In the genomic region with DNA sequence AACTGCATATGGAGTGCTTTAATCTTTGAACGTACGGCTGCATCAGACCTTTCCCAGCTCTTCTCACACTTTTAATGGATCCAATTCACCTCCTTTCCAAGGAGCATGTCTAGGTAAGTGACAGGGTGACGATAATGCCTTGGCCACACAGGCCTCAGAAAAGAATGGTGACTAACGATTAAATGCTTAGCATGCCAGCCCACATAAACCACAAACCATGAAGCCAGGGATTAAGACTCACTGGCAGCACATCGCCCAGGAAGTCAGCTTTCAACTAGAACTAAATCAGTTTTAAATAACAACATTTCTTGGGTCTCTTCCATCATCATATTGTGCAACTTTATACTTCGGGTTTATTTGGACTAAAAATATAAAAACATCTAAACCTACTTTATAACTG, we compare ENCODE assay signal across 8 cellular contexts. TPM values are rescaled to one million over a fixed set of nuclear protein-coding genes. Genes with fewer than 3 reads are reported as not detected.
DNase-seq lines count a peak whose midpoint lies in the region; ATAC-seq and TF ChIP-seq lines count a peak whose summit lies in the region.

No MANE protein-coding gene starts in this region.

- WGBS in sigmoid colon, 2 donors: 42 to 56% methylated on average over 6 of the region's 6 CpGs

- peak overlapping the region in 3 of 4 donors; percentile 10 to 41 (median 39) for H3K27ac ChIP-seq in sigmoid colon

- no peaks in the 10 kb centered on the region for H3K9me3 ChIP-seq in sigmoid colon

- no peaks in the 10 kb centered on the region for H3K27me3 ChIP-seq in sigmoid colon

- DNase-seq in GDM1 (lab: John Stamatoyannopoulos, UW) (peak; percentile 51), SIG-M5 treated with dmso at 0.1 percent for 504 hours (lab: John Stamatoyannopoulos, UW; ENCODE audit: unreplicated experiment) (peak; percentile 51), sigmoid colon (no peak), cortex of kidney (lab: John Stamatoyannopoulos, UW) (no peak), NCI-H2227 (lab: John Stamatoyannopoulos, UW; ENCODE audit: unreplicated experiment) (no peak)
- peak; percentile 9 for DNase-seq in central memory CD4-positive, alpha-beta T cell

- no peak overlapping the region for H3K4me3 ChIP-seq in sigmoid colon

- TF ChIP-seq POLR2A in sigmoid colon (IDR thresholded peaks at IDR 0.05): no peak

- no peak for ATAC-seq in GM19463 (IDR thresholded peaks at IDR 0.05; ENCODE audit: unreplicated experiment)
- ATAC-seq in GM21447 (IDR thresholded peaks at IDR 0.05; ENCODE audit: unreplicated experiment): no peak

- no peak for TF ChIP-seq CTCF in sigmoid colon (IDR thresholded peaks at IDR 0.05)

- intact Hi-C loops in sigmoid colon (cut with DNase I): no loop called here

- TF ChIP-seq EP300 in sigmoid colon (IDR thresholded peaks at IDR 0.05): no peak

- H3K36me3 ChIP-seq in sigmoid colon: no peaks in the 10 kb centered on the region

- no peaks in the 10 kb centered on the region for H3K4me1 ChIP-seq in sigmoid colon

RNA-seq across cellular contexts. Expression of a gene that starts 28.7 kb away (rescaled TPM):
- total RNA-seq in sigmoid colon: 10 to 100 TPM; 17.2 to 27.3 (median 20.1) TPM
- polyA plus RNA-seq in sigmoid colon: 1 to 10 TPM; 4.2 to 5.2 (median 4.8) TPM

Comparison
In these comparisons a context has a peak if more than half of its experiments do, and no peak if none do; other contexts are left out.
1. DNase-seq: peak in GDM1 (single experiment), SIG-M5 treated with dmso at 0.1 percent for 504 hours (single experiment) and central memory CD4-positive, alpha-beta T cell (single experiment); none in sigmoid colon (single experiment), cortex of kidney (single experiment) and NCI-H2227 (single experiment).